8 cellular contexts compared by ENCODE assay signal in the genomic region with DNA sequence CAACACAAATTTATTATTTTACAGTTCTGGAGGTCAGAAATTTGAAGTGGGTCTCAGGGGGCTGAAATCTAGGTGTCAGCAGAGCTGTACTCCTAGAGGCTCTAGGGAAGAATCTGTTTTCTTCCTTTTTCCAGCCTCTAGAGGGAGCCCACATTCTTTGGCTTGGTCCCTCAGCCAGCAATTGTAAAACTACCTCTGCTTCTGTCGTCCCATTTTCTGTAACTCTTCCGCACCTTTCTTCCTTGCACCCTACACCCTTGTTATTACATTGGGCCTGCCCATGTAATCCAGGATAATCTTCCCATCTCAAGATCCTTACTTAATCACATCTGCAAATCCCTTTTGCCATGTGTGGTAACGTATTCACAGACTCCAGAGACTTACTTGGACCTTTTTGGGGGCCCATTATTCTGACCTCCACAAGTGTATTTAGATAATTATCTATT. TPM values are rescaled to one million over a fixed set of nuclear protein-coding genes. Genes with fewer than 3 reads are reported as not detected.
DNase-seq lines count a peak whose midpoint lies in the region; ATAC-seq, FAIRE-seq and TF ChIP-seq lines count a peak whose summit lies in the region.

No MANE protein-coding gene starts in this region.

- H3K36me3 ChIP-seq in adipocyte (ENCODE audit: control insufficient read depth, insufficient read depth, low read length, severe bottlenecking), result no peaks in the 10 kb centered on the region

- no peaks in the 10 kb centered on the region for H3K9me3 Mint-ChIP-seq in activated T-helper 2 cell treated with anti-CD3 and anti-CD28 coated beads, Interferon-gamma antibody, Interleukin-2, Interleukin-4, amounts not matched to agents 10 μg/mL and 5 μg/mL and 100 μg/mL, durations not matched to agents 14 hours and 24 hours and 36 hours

- ATAC-seq in left ventricle myocardium superior, result peak; percentile 91

- H3K27ac Mint-ChIP-seq in activated T-helper 2 cell treated with anti-CD3 and anti-CD28 coated beads, Interferon-gamma antibody, Interleukin-2, Interleukin-4, amounts not matched to agents 10 μg/mL and 5 μg/mL and 100 μg/mL, durations not matched to agents 14 hours and 24 hours and 36 hours, result no peak overlapping the region

- no peak overlapping the region for H3K4me3 Mint-ChIP-seq in activated T-helper 2 cell treated with anti-CD3 and anti-CD28 coated beads, Interferon-gamma antibody, Interleukin-2, Interleukin-4, amounts not matched to agents 10 μg/mL and 5 μg/mL and 100 μg/mL, durations not matched to agents 14 hours and 24 hours and 36 hours (ENCODE audit: low read depth)

- no peak for FAIRE-seq in RCC 7860 (lab: Jason Lieb, UNC)

- H3K27me3 Mint-ChIP-seq in activated T-helper 2 cell treated with anti-CD3 and anti-CD28 coated beads, Interferon-gamma antibody, Interleukin-2, Interleukin-4, amounts not matched to agents 10 μg/mL and 5 μg/mL and 100 μg/mL, durations not matched to agents 14 hours and 24 hours and 36 hours (ENCODE audit: low read depth), result peaks cover 14% of the 10 kb centered on the region

- H3K4me1 Mint-ChIP-seq in activated T-helper 2 cell treated with anti-CD3 and anti-CD28 coated beads, Interferon-gamma antibody, Interleukin-2, Interleukin-4, amounts not matched to agents 10 μg/mL and 5 μg/mL and 100 μg/mL, durations not matched to agents 14 hours and 24 hours and 36 hours (ENCODE audit: low read depth), result peaks cover 3% of the 10 kb centered on the region

- DNase-seq in Daoy (ENCODE audit: low read depth) (peak; percentile 61), RCC 7860 (ENCODE audit: low spot score) (peak; percentile 60), adipocyte (ENCODE audit: low read depth) (peak; percentile 89), left ventricle myocardium superior (no peak), retina (peak; percentile 63), cerebellar nuclear complex (lab: John Stamatoyannopoulos, UW) (no peak)
- DNase-seq in activated T-helper 2 cell treated with anti-CD3 and anti-CD28 coated beads, Interferon-gamma antibody, Interleukin-2, Interleukin-4, amounts not matched to agents 10 μg/mL and 5 μg/mL and 100 μg/mL, durations not matched to agents 14 hours and 24 hours and 36 hours (ENCODE audit: low spot score), result no peak

- H3K9ac ChIP-seq in adipocyte (ENCODE audit: low read length), result no peak overlapping the region

- intact Hi-C loops in left ventricle myocardium superior (cut with micrococcal nuclease), result loop anchor here (2.0 kb wide), 1 partner anchor 67 kb away; no protein-coding TSS in a partner anchor
- intact Hi-C loops in activated T-helper 2 cell treated with anti-CD3 and anti-CD28 coated beads, Interferon-gamma antibody, Interleukin-2, Interleukin-4, amounts not matched to agents 10 μg/mL and 5 μg/mL and 100 μg/mL, durations not matched to agents 14 hours and 24 hours and 36 hours (cut with micrococcal nuclease), result loop anchor here (2.0 to 5.0 kb wide), 2 partner anchors 33 to 63 kb away; no protein-coding TSS in a partner anchor

- peak; percentile 87 for TF ChIP-seq CTCF in LNCAP (IDR thresholded peaks at IDR 0.05)

- no peak overlapping the region for H3K4me3 ChIP-seq in adipocyte (ENCODE audit: low read length)

- H3K9me3 ChIP-seq in adipocyte (ENCODE audit: control insufficient read depth, low read length), result no peaks in the 10 kb centered on the region

- peaks cover 6% of the 10 kb centered on the region for H3K4me1 ChIP-seq in adipocyte (ENCODE audit: control insufficient read depth, insufficient read depth, low read length)

- H3K36me3 Mint-ChIP-seq in activated T-helper 2 cell treated with anti-CD3 and anti-CD28 coated beads, Interferon-gamma antibody, Interleukin-2, Interleukin-4, amounts not matched to agents 10 μg/mL and 5 μg/mL and 100 μg/mL, durations not matched to agents 14 hours and 24 hours and 36 hours (ENCODE audit: low read depth), result no peaks in the 10 kb centered on the region

- no peaks in the 10 kb centered on the region for H3K27me3 ChIP-seq in adipocyte (replicated peaks; ENCODE audit: control insufficient read depth, insufficient read depth, low read length)

RNA-seq across cellular contexts. Expression of a gene that starts 24.8 kb away (rescaled TPM):
- 15.1 and 31.0 TPM in 2 replicates for total RNA-seq in Daoy (2014; rRNA removed; shearing (Covaris generic))
- 16.6 TPM for total RNA-seq in left ventricle myocardium superior
- total RNA-seq in activated T-helper 2 cell treated with anti-CD3 and anti-CD28 coated beads, Interferon-gamma antibody, Interleukin-2, Interleukin-4, amounts not matched to agents 10 μg/mL and 5 μg/mL and 100 μg/mL, durations not matched to agents 14 hours and 24 hours and 36 hours, result 27.2 and 28.0 TPM in 2 replicates

RNA-seq across cellular contexts. Expression of a gene that starts 59.6 kb away (rescaled TPM):
- total RNA-seq in Daoy (2014; rRNA removed; shearing (Covaris generic)), result 68.5 and 77.3 TPM in 2 replicates
- total RNA-seq in left ventricle myocardium superior, result 201 TPM
- total RNA-seq in activated T-helper 2 cell treated with anti-CD3 and anti-CD28 coated beads, Interferon-gamma antibody, Interleukin-2, Interleukin-4, amounts not matched to agents 10 μg/mL and 5 μg/mL and 100 μg/mL, durations not matched to agents 14 hours and 24 hours and 36 hours, result 145 and 160 TPM in 2 replicates

Comparison
In these comparisons a context has a peak if more than half of its experiments do, and no peak if none do; other contexts are left out.
1. DNase-seq: peak in Daoy (single experiment), RCC 7860 (single experiment), adipocyte (single experiment) and retina (single experiment); none in left ventricle myocardium superior (single experiment), activated T-helper 2 cell treated with anti-CD3 and anti-CD28 coated beads, Interferon-gamma antibody, Interleukin-2, Interleukin-4, amounts not matched to agents 10 μg/mL and 5 μg/mL and 100 μg/mL, durations not matched to agents 14 hours and 24 hours and 36 hours (single experiment) and cerebellar nuclear complex (0 of 2).